In genomic region chr1:1987142-1987510, GRCh38 we compare ENCODE assay signal across 32 cellular contexts. TPM values are rescaled to one million over a fixed set of nuclear protein-coding genes. Genes with fewer than 3 reads are reported as not detected.
"Had no signal": no experiment of that assay in that cellular context is flagged by ENCODE, and none has a peak within 500 bp of the region (broad histone marks: within the 10 kb centered on the region; RNA-seq: fewer than 3 reads in every experiment).

No MANE protein-coding gene starts in this region.

- H3K4me1 ChIP-seq: neural progenitor cell, parathyroid adenoma, psoas muscle, thyroid gland had no signal

- H3K36me3 ChIP-seq: neural progenitor cell, neutrophil, ovary, spleen, thoracic aorta, thyroid gland, tibial nerve, upper lobe of left lung, vagina had no signal

- ATAC-seq: naive thymus-derived CD4-positive, alpha-beta T cell; psoas muscle; right cardiac atrium; sciatic nerve; stimulated activated memory B cell treated with anti-CD40 and anti-IgM and Interleukin-4, amounts not matched to agents 10 μg/mL and 1 μg/mL and 100 μg/mL, for 72 hours; stimulated activated naive CD8-positive, alpha-beta T cell treated with anti-CD3 and anti-CD28 coated beads, Interleukin-15, amount 100 ng/mL, for 72 hours; stimulated activated naive CD8-positive, alpha-beta T cell treated with anti-CD3 and anti-CD28 coated beads, Interleukin-15, Interleukin-2, amounts not matched to agents 100 U/mL and 50 U/mL, for 24 hours had no signal

- H3K4me3 ChIP-seq: neural progenitor cell, ovary, psoas muscle, skin epidermis, smooth muscle cell, spleen, thoracic aorta, thyroid gland, tibial nerve, upper lobe of left lung, vagina had no signal

- H3K4me1 Mint-ChIP-seq: stimulated activated memory B cell treated with anti-CD40 and anti-IgM and Interleukin-4, amounts not matched to agents 10 μg/mL and 1 μg/mL and 100 μg/mL, for 72 hours had no signal

- H3K9me3 ChIP-seq: neutrophil, ovary, psoas muscle, spleen, thoracic aorta, thyroid gland, tibial nerve, upper lobe of left lung, vagina had no signal

- H2AFZ ChIP-seq: neural progenitor cell, parathyroid adenoma had no signal

- H3K27me3 Mint-ChIP-seq: progenitor cell of endocrine pancreas had no signal

- H3K27ac Mint-ChIP-seq: naive thymus-derived CD4-positive, alpha-beta T cell; nephron; neural progenitor cell; progenitor cell of endocrine pancreas; stimulated activated memory B cell treated with anti-CD40 and anti-IgM and Interleukin-4, amounts not matched to agents 10 μg/mL and 1 μg/mL and 100 μg/mL, for 72 hours; stimulated activated naive CD8-positive, alpha-beta T cell treated with anti-CD3 and anti-CD28 coated beads, Interleukin-15, amount 100 ng/mL, for 72 hours had no signal

- H3K4me2 ChIP-seq: neural progenitor cell, smooth muscle cell had no signal

- H3K27me3 ChIP-seq: neural progenitor cell, ovary, thyroid gland, upper lobe of left lung, vagina had no signal

- H3K9me3 Mint-ChIP-seq: nephron; stimulated activated memory B cell treated with anti-CD40 and anti-IgM and Interleukin-4, amounts not matched to agents 10 μg/mL and 1 μg/mL and 100 μg/mL, for 72 hours; stimulated activated naive CD8-positive, alpha-beta T cell treated with anti-CD3 and anti-CD28 coated beads, Interleukin-15, amount 100 ng/mL, for 72 hours had no signal

- DNase-seq: naive thymus-derived CD4-positive, alpha-beta T cell; nucleus accumbens; ovary; posterior cingulate gyrus; psoas muscle; spleen; stimulated activated CD4-positive, alpha-beta T cell treated with anti-CD3 and anti-CD28 coated beads, Interleukin-12 subunit alpha, Interleukin-12 subunit beta, amount 100 ng/mL, for 4 hours; stimulated activated CD4-positive, alpha-beta T cell treated with anti-CD3 and anti-CD28 coated beads, Interleukin-1b, Interleukin-23, amount 100 ng/mL, for 48 hours; stimulated activated CD4-positive, alpha-beta T cell treated with anti-CD3 and anti-CD28 coated beads, Interleukin-4, amount 100 ng/mL, for 1 hour; stimulated activated CD4-positive, alpha-beta T cell treated with anti-CD3 and anti-CD28 coated beads, Interleukin-4, amount 100 ng/mL, for 4 hours; stimulated activated CD8-positive, alpha-beta memory T cell treated with anti-CD3 and anti-CD28 coated beads, Interleukin-4, amount 100 ng/mL, for 48 hours; stimulated activated naive CD4-positive, alpha-beta T cell; stimulated activated naive CD8-positive, alpha-beta T cell treated with anti-CD3 and anti-CD28 coated beads, Interleukin-15, amount 100 ng/mL, for 72 hours; stimulated activated naive CD8-positive, alpha-beta T cell treated with anti-CD3 and anti-CD28 coated beads, Interleukin-15, Interleukin-2, amounts not matched to agents 100 U/mL and 50 U/mL, for 24 hours; substantia nigra; thyroid gland had no signal

- H3K36me3 Mint-ChIP-seq: naive thymus-derived CD4-positive, alpha-beta T cell; neural progenitor cell; stimulated activated memory B cell treated with anti-CD40 and anti-IgM and Interleukin-4, amounts not matched to agents 10 μg/mL and 1 μg/mL and 100 μg/mL, for 72 hours had no signal

- H3K27ac ChIP-seq: neural progenitor cell, neutrophil, ovary, parathyroid adenoma, psoas muscle, skin epidermis, spleen, thoracic aorta, thyroid gland, tibial nerve, upper lobe of left lung, vagina had no signal

- H3K79me2 ChIP-seq: parathyroid adenoma had no signal

- H3K4me3 Mint-ChIP-seq: naive thymus-derived CD4-positive, alpha-beta T cell; nephron; neural progenitor cell; stimulated activated memory B cell treated with anti-CD40 and anti-IgM and Interleukin-4, amounts not matched to agents 10 μg/mL and 1 μg/mL and 100 μg/mL, for 72 hours; stimulated activated naive CD8-positive, alpha-beta T cell treated with anti-CD3 and anti-CD28 coated beads, Interleukin-15, amount 100 ng/mL, for 72 hours had no signal

RNA-seq across cellular contexts. Expression of gene CFAP74, which starts 16.5 kb away (rescaled TPM):
- total RNA-seq: naive thymus-derived CD4-positive, alpha-beta T cell; psoas muscle; renal cortical epithelial cell; right cardiac atrium; smooth muscle cell; thoracic aorta; tibial nerve; vagina had no signal
- polyA plus RNA-seq: naive thymus-derived CD4-positive, alpha-beta T cell; smooth muscle cell had no signal

RNA-seq across cellular contexts. Expression of gene GABRD, which starts 32.0 kb away (rescaled TPM):
- total RNA-seq: omental fat pad, progenitor cell of endocrine pancreas, renal cortical epithelial cell, sciatic nerve, smooth muscle cell, thoracic aorta, vagina had no signal
- polyA plus RNA-seq: smooth muscle cell had no signal
